ENCODE assay signal across 8 cellular contexts in the genomic region with DNA sequence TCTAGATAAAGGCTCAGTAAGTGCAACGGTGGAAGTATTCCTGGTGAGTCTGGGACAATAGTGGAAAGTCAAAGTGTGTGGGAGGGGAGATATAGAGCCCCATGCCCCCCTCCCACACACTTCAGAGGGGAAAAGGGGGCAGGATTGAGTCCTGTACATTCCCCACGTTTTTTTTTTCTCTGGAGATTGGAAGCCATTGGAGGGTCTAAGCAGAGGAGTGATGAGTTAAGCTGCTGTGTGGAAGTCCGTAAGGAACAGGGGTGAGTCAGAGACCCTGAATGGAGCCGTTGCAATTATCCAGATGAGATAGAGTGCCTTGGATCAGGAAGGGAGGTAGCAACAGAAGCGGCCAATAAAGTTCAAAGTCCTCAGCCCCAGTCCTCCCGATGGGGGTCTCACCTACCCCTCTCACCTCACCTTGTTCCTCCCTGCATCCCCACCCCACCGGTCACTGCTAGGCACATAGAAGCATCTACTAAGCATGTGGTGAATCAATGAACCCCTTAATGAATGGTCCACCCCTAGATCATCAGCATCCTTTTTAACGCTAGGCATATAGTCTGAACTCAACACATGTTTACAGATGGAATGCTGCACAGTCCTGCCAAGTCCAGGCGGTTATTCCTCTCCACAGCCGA. TPM values are rescaled to one million over a fixed set of nuclear protein-coding genes. Genes with fewer than 3 reads are reported as not detected.
A peak's percentile ranks its signal among the peaks of the same experiment; 100 is the strongest.
DNase-seq lines count a peak whose midpoint lies in the region; ATAC-seq and TF ChIP-seq lines count a peak whose summit lies in the region.

No MANE protein-coding gene starts in this region.

- H3K27me3 ChIP-seq in HL-60 (ENCODE audit: insufficient read depth, poor library complexity, severe bottlenecking) (no peaks in the 10 kb centered on the region), iPS-20b (ENCODE audit: insufficient read depth, low read length) (no peaks in the 10 kb centered on the region)

- peak; percentile 13 to 15 for ATAC-seq in stimulated activated naive B cell treated with anti-CD40 and anti-IgM and Interleukin-4, amounts not matched to agents 10 μg/mL and 1 μg/mL and 100 μg/mL, for 72 hours (replicated peaks)
- no peak for ATAC-seq in GM18519 (IDR thresholded peaks at IDR 0.05; ENCODE audit: low FRiP score, unreplicated experiment)

- peak overlapping the region; percentile 89 for H3K4me3 Mint-ChIP-seq in Calu3 (ENCODE audit: low read depth, unreplicated experiment)
- H3K4me3 Mint-ChIP-seq in stimulated activated naive B cell treated with anti-CD40 and anti-IgM and Interleukin-4, amounts not matched to agents 10 μg/mL and 1 μg/mL and 100 μg/mL, for 72 hours: peak overlapping the region; percentile 82 to 96

- H3K27ac Mint-ChIP-seq in Calu3 (ENCODE audit: unreplicated experiment): peak overlapping the region; percentile 44
- peak overlapping the region; percentile 95 for H3K27ac Mint-ChIP-seq in stimulated activated naive B cell treated with anti-CD40 and anti-IgM and Interleukin-4, amounts not matched to agents 10 μg/mL and 1 μg/mL and 100 μg/mL, for 72 hours

- peak overlapping the region; percentile 95 for H3K9ac ChIP-seq in iPS-20b (ENCODE audit: low read depth, low read length)

- no peaks in the 10 kb centered on the region for H3K9me3 ChIP-seq in iPS-20b (ENCODE audit: insufficient read depth, low read depth, low read length)

- no peaks in the 10 kb centered on the region for H3K4me1 ChIP-seq in iPS-20b (ENCODE audit: insufficient read depth, low read length)

- H3K9me3 Mint-ChIP-seq in Calu3 (ENCODE audit: low read depth, unreplicated experiment): no peaks in the 10 kb centered on the region
- H3K9me3 Mint-ChIP-seq in stimulated activated naive B cell treated with anti-CD40 and anti-IgM and Interleukin-4, amounts not matched to agents 10 μg/mL and 1 μg/mL and 100 μg/mL, for 72 hours: peaks cover 3 to 5% of the 10 kb centered on the region in 2 donors

- WGBS in adipose tissue, 3 donors: 16 to 32% (median 29%) methylated on average over 10 of the region's 10 CpGs

- H3K36me3 ChIP-seq in iPS-20b (ENCODE audit: insufficient read depth, low read depth, low read length): peaks cover 10% of the 10 kb centered on the region; the same call in 1 of the 2 replicates

- peaks cover 40% of the 10 kb centered on the region for H3K36me3 Mint-ChIP-seq in Calu3 (ENCODE audit: insufficient read depth, unreplicated experiment)
- peaks cover 16 to 33% of the 10 kb centered on the region in 2 donors for H3K36me3 Mint-ChIP-seq in stimulated activated naive B cell treated with anti-CD40 and anti-IgM and Interleukin-4, amounts not matched to agents 10 μg/mL and 1 μg/mL and 100 μg/mL, for 72 hours

- intact Hi-C loops in Calu3 (cut with micrococcal nuclease; ENCODE audit: unreplicated experiment): loop anchor here (2.0 to 5.0 kb wide), 2 partner anchors 45 to 201 kb away; no protein-coding TSS in a partner anchor

- no peaks in the 10 kb centered on the region for H3K27me3 Mint-ChIP-seq in Calu3 (ENCODE audit: unreplicated experiment)
- no peaks in the 10 kb centered on the region for H3K27me3 Mint-ChIP-seq in stimulated activated naive B cell treated with anti-CD40 and anti-IgM and Interleukin-4, amounts not matched to agents 10 μg/mL and 1 μg/mL and 100 μg/mL, for 72 hours

- H3K4me1 Mint-ChIP-seq in Calu3 (ENCODE audit: low read depth, unreplicated experiment): peaks cover 56% of the 10 kb centered on the region
- peaks cover 44 to 77% of the 10 kb centered on the region in 2 donors for H3K4me1 Mint-ChIP-seq in stimulated activated naive B cell treated with anti-CD40 and anti-IgM and Interleukin-4, amounts not matched to agents 10 μg/mL and 1 μg/mL and 100 μg/mL, for 72 hours

- H3K27ac ChIP-seq in HL-60 (replicated peaks) (peak overlapping the region; percentile 95), adipose tissue (ENCODE audit: low read depth, low read length) (peak overlapping the region; percentile 92), iPS-20b (ENCODE audit: low read length) (peak overlapping the region; percentile 62)

- TSS peak; percentile 83 for BruUV-seq in Calu3 (replicated peaks; lab: Mats Ljungman, UMichigan)

- no peak for TF ChIP-seq CTCF in Calu3 (IDR thresholded peaks at IDR 0.05; ENCODE audit: unreplicated experiment)
- no peak for TF ChIP-seq CTCF in HL-60 (IDR thresholded peaks at IDR 0.05; ENCODE audit: insufficient read depth, low read length)

- CTCF ChIA-PET in Calu3 (lab: Charles Lee): interaction anchor here (0.8 to 1.4 kb wide), 3 partner anchors 23 to 137 kb away, joined by 4 to 15 read pairs (median 6); no protein-coding TSS in a partner anchor

- H3K4me3 ChIP-seq in HL-60 (replicated peaks; ENCODE audit: insufficient read depth, low read length) (peak overlapping the region; percentile 48), iPS-20b (ENCODE audit: low read length) (peak overlapping the region; percentile 92)

- DNase-seq in Calu3: no peak
- no peak for DNase-seq in HL-60 (ENCODE audit: low read depth in 1 of 2, low spot score in 1 of 2)
- DNase-seq in stimulated activated naive B cell treated with anti-CD40 and anti-IgM and Interleukin-4, amounts not matched to agents 10 μg/mL and 1 μg/mL and 100 μg/mL, for 72 hours: no peak
- no peak for DNase-seq in epidermal melanocyte (ENCODE audit: insufficient read length, low spot score)
- no peak for DNase-seq in NK-92 treated with Interleukin-12 subunit alpha and Interleukin-12 subunit beta, amount 100 ng/mL, for 24 hours (lab: John Stamatoyannopoulos, UW)

RNA-seq across cellular contexts. Expression of gene SLC9A8, which starts 0.7 kb away (rescaled TPM):
- total RNA-seq in Calu3 (2022): 30.0 and 31.7 TPM in 2 replicates
- polyA plus RNA-seq in adipose tissue: 1 to 10 TPM; 5.1 to 8.6 (median 7.0) TPM
